Comparison of ENCODE assay signal across 12 cellular contexts in genomic region chr3:53194218-53195065, GRCh38. TPM values are rescaled to one million over a fixed set of nuclear protein-coding genes. Genes with fewer than 3 reads are reported as not detected.
DNase-seq lines count a peak whose midpoint lies in the region; TF ChIP-seq lines count a peak whose summit lies in the region.
"Had no signal": no experiment of that assay in that cellular context is flagged by ENCODE, and none has a peak within 500 bp of the region (broad histone marks: within the 10 kb centered on the region; RNA-seq: fewer than 3 reads in every experiment).

No MANE protein-coding gene starts in this region.

- peak; percentile 44 for DNase-seq in COLO668 (lab: John Stamatoyannopoulos, UW; ENCODE audit: unreplicated experiment)
- DNase-seq in NCI-H2029 treated with DMSO at 0.1 percent for 48 hours (lab: John Stamatoyannopoulos, UW), result peak; percentile 16
- DNase-seq in epithelial cell of proximal tubule (ENCODE audit: low read depth), result peak; percentile 39
- peak; percentile 81 for DNase-seq in myocyte (ENCODE audit: low read depth)
- no peak for DNase-seq in SIG-M5 treated with dmso at 0.1 percent for 504 hours (lab: John Stamatoyannopoulos, UW; ENCODE audit: unreplicated experiment)
- DNase-seq in epidermal melanocyte (ENCODE audit: insufficient read length, low spot score), result no peak
- DNase-seq in cerebellar cortex (ENCODE audit: low spot score), result no peak
- no peak for DNase-seq in NK-92 treated with Interleukin-12 subunit alpha and Interleukin-12 subunit beta, amount 100 ng/mL, for 24 hours (lab: John Stamatoyannopoulos, UW)
- DNase-seq: cortex of kidney; GDM1; MV-4-11; stimulated activated naive CD8-positive, alpha-beta T cell treated with anti-CD3 and anti-CD28 coated beads, Interleukin-15, Interleukin-2, amounts not matched to agents 100 U/mL and 50 U/mL, for 24 hours had no signal

- H3K4me3 ChIP-seq in epithelial cell of proximal tubule (ENCODE audit: low read depth, low read length), result no peak overlapping the region

- no peak for TF ChIP-seq CTCF in epithelial cell of proximal tubule (conservative IDR thresholded peaks at IDR 0.05; ENCODE audit: low read depth, low read length)

RNA-seq across cellular contexts. Expression of gene PRKCD, which starts 33.4 kb away (rescaled TPM):
- total RNA-seq in epithelial cell of proximal tubule (4.0 and 9.3 TPM in 2 replicates), myocyte (1.3 and 1.4 TPM in 2 replicates)
- polyA plus RNA-seq in myocyte (2012), result 17.4 TPM

Comparison
In these comparisons a context has a peak if more than half of its experiments do, and no peak if none do; other contexts are left out.
1. DNase-seq: peak in COLO668 (single experiment), NCI-H2029 treated with DMSO at 0.1 percent for 48 hours (single experiment), epithelial cell of proximal tubule (single experiment) and myocyte (single experiment); none in SIG-M5 treated with dmso at 0.1 percent for 504 hours (single experiment), epidermal melanocyte (single experiment), cerebellar cortex (single experiment) and NK-92 treated with Interleukin-12 subunit alpha and Interleukin-12 subunit beta, amount 100 ng/mL, for 24 hours (single experiment).